Comparison of ENCODE assay signal across 9 cellular contexts in genomic region chr7:105131033-105131656, GRCh38.
DNase-seq lines count a peak whose midpoint lies in the region; ATAC-seq and TF ChIP-seq lines count a peak whose summit lies in the region.
"Had no signal": no experiment of that assay in that cellular context is flagged by ENCODE, and none has a peak within 500 bp of the region (broad histone marks: within the 10 kb centered on the region; RNA-seq: fewer than 3 reads in every experiment).

No MANE protein-coding gene starts in this region.

- DNase-seq in CD8-positive, alpha-beta memory T cell: no peak
- peak; percentile 5 to 12 for DNase-seq in erythroblast (lab: John Stamatoyannopoulos, UW)
- no peak for DNase-seq in COLO668 (lab: John Stamatoyannopoulos, UW; ENCODE audit: unreplicated experiment)
- DNase-seq in naive thymus-derived CD4-positive, alpha-beta T cell: no peak
- DNase-seq in cortex of kidney (lab: John Stamatoyannopoulos, UW): no peak
- DNase-seq: naive B cell had no signal

- H3K27ac ChIP-seq in CD8-positive, alpha-beta memory T cell (ENCODE audit: low read depth, low read length): no peak overlapping the region
- no peak overlapping the region for H3K27ac ChIP-seq in naive thymus-derived CD4-positive, alpha-beta T cell (ENCODE audit: low read depth, low read length)

- no peaks in the 10 kb centered on the region for H3K27me3 ChIP-seq in CD8-positive, alpha-beta memory T cell (ENCODE audit: insufficient read depth, low read length, poor library complexity, severe bottlenecking)
- no peaks in the 10 kb centered on the region for H3K27me3 ChIP-seq in naive thymus-derived CD4-positive, alpha-beta T cell (ENCODE audit: control insufficient read depth in 2 of 2, insufficient read depth in 2 of 2, low read length in 2 of 2)

- H3K36me3 ChIP-seq in CD8-positive, alpha-beta memory T cell (ENCODE audit: insufficient read depth, low read length): peaks cover 6% of the 10 kb centered on the region
- H3K36me3 ChIP-seq in naive thymus-derived CD4-positive, alpha-beta T cell (ENCODE audit: control insufficient read depth in 2 of 3, insufficient read depth in 3 of 3, low read length in 3 of 3): peaks cover 0 to 38% (median 13%) of the 10 kb centered on the region in 3 experiments

- peaks cover 0 to 81% (median 7%) of the 10 kb centered on the region in 3 donors for H3K36me3 Mint-ChIP-seq in CD8-positive, alpha-beta memory T cell
- H3K36me3 Mint-ChIP-seq in naive thymus-derived CD4-positive, alpha-beta T cell: peaks cover 0 to 32% (median 12%) of the 10 kb centered on the region in 5 donors

- no peak for TF ChIP-seq POLR2A in erythroblast (IDR thresholded peaks at IDR 0.05; ENCODE audit: low read length)

- H3K4me1 ChIP-seq in CD8-positive, alpha-beta memory T cell (ENCODE audit: insufficient read depth, low read length): no peaks in the 10 kb centered on the region
- H3K4me1 ChIP-seq in naive thymus-derived CD4-positive, alpha-beta T cell (ENCODE audit: control insufficient read depth in 2 of 2, insufficient read depth in 2 of 2, low read length in 2 of 2): no peaks in the 10 kb centered on the region

- intact Hi-C loops in naive thymus-derived CD4-positive, alpha-beta T cell (cut with micrococcal nuclease): no loop called here

- no peaks in the 10 kb centered on the region for H3K9me3 Mint-ChIP-seq in CD8-positive, alpha-beta memory T cell
- H3K9me3 Mint-ChIP-seq in naive thymus-derived CD4-positive, alpha-beta T cell: no peaks in the 10 kb centered on the region
- H3K9me3 Mint-ChIP-seq: naive B cell had no signal

- no peak overlapping the region for H3K4me3 ChIP-seq in CD8-positive, alpha-beta memory T cell (ENCODE audit: low read length)
- no peak overlapping the region for H3K4me3 ChIP-seq in naive thymus-derived CD4-positive, alpha-beta T cell (ENCODE audit: low read length)

- CTCF ChIA-PET in CD8-positive, alpha-beta memory T cell (lab: Charles Lee): no interaction called here
- CTCF ChIA-PET in naive thymus-derived CD4-positive, alpha-beta T cell (lab: Charles Lee): no interaction called here

- peak overlapping the region in 1 of 7 donors; percentile 6 for H3K4me3 Mint-ChIP-seq in CD8-positive, alpha-beta memory T cell
- no peak overlapping the region for H3K4me3 Mint-ChIP-seq in naive thymus-derived CD4-positive, alpha-beta T cell
- H3K4me3 Mint-ChIP-seq: naive B cell had no signal

- ATAC-seq in GM19372 (IDR thresholded peaks at IDR 0.05; ENCODE audit: low read depth, unreplicated experiment) (peak; percentile 55), HG03439 (IDR thresholded peaks at IDR 0.05; ENCODE audit: unreplicated experiment) (peak; percentile 68), HG03457 (IDR thresholded peaks at IDR 0.05; ENCODE audit: unreplicated experiment) (no peak)
- ATAC-seq in naive thymus-derived CD4-positive, alpha-beta T cell: no peak

- no peaks in the 10 kb centered on the region for H3K27me3 Mint-ChIP-seq in CD8-positive, alpha-beta memory T cell
- H3K27me3 Mint-ChIP-seq in naive thymus-derived CD4-positive, alpha-beta T cell: no peaks in the 10 kb centered on the region
- H3K27me3 Mint-ChIP-seq: naive B cell had no signal

- peaks cover 25 to 39% (median 29%) of the 10 kb centered on the region in 3 donors for H3K4me1 Mint-ChIP-seq in CD8-positive, alpha-beta memory T cell
- peaks cover 4 to 22% (median 11%) of the 10 kb centered on the region in 7 donors for H3K4me1 Mint-ChIP-seq in naive thymus-derived CD4-positive, alpha-beta T cell

- H3K9me3 ChIP-seq in CD8-positive, alpha-beta memory T cell (ENCODE audit: low read length): no peaks in the 10 kb centered on the region
- H3K9me3 ChIP-seq in naive thymus-derived CD4-positive, alpha-beta T cell (ENCODE audit: control insufficient read depth in 2 of 3, low read length in 3 of 3): no peaks in the 10 kb centered on the region

- H3K27ac Mint-ChIP-seq in CD8-positive, alpha-beta memory T cell: peak overlapping the region in 5 of 8 donors; percentile 8 to 74 (median 28)
- H3K27ac Mint-ChIP-seq in naive thymus-derived CD4-positive, alpha-beta T cell: peak overlapping the region in 3 of 9 donors; percentile 19 to 51 (median 23)

- POLR2A ChIA-PET in CD8-positive, alpha-beta memory T cell (lab: Charles Lee): no interaction called here
- POLR2A ChIA-PET in naive thymus-derived CD4-positive, alpha-beta T cell (lab: Charles Lee): no interaction called here

Comparison
In these comparisons a context has a peak if more than half of its experiments do, and no peak if none do; other contexts are left out.
1. DNase-seq: peak in erythroblast (2 of 2); none in CD8-positive, alpha-beta memory T cell (0 of 5), COLO668 (single experiment), naive thymus-derived CD4-positive, alpha-beta T cell (0 of 9) and cortex of kidney (single experiment).
2. ATAC-seq: peak in GM19372 (single experiment) and HG03439 (single experiment); none in HG03457 (single experiment) and naive thymus-derived CD4-positive, alpha-beta T cell (single experiment).